In genomic region chr11:65503606-65503922, GRCh38 we compare ENCODE assay signal across 9 cellular contexts. TPM values are rescaled to one million over a fixed set of nuclear protein-coding genes. Genes with fewer than 3 reads are reported as not detected.
A peak's percentile ranks its signal among the peaks of the same experiment; 100 is the strongest.
DNase-seq lines count a peak whose midpoint lies in the region; ATAC-seq and TF ChIP-seq lines count a peak whose summit lies in the region.
"Had no signal": no experiment of that assay in that cellular context is flagged by ENCODE, and none has a peak within 500 bp of the region (broad histone marks: within the 10 kb centered on the region; RNA-seq: fewer than 3 reads in every experiment).

No MANE protein-coding gene starts in this region.

- no peak overlapping the region for H2BK12ac ChIP-seq in neuronal stem cell (ENCODE audit: low read length)

- H3K9ac ChIP-seq in endodermal cell (ENCODE audit: extremely low read depth, low read length, poor library complexity, severe bottlenecking) (peak overlapping the region; percentile 100), neuronal stem cell (ENCODE audit: low read depth, low read length, poor library complexity) (no peak overlapping the region)

- no peaks in the 10 kb centered on the region for H3K9me3 Mint-ChIP-seq in CD8-positive, alpha-beta T cell
- no peaks in the 10 kb centered on the region for H3K9me3 Mint-ChIP-seq in endodermal cell
- H3K9me3 Mint-ChIP-seq: stimulated activated naive B cell treated with anti-CD40 and anti-IgM and Interleukin-4, amounts not matched to agents 10 μg/mL and 1 μg/mL and 100 μg/mL, for 72 hours had no signal

- no peak overlapping the region for H3K4me3 Mint-ChIP-seq in CD8-positive, alpha-beta T cell
- H3K4me3 Mint-ChIP-seq in endodermal cell, result no peak overlapping the region

- peak overlapping the region; percentile 72 for H3K4me3 ChIP-seq in CD8-positive, alpha-beta T cell (ENCODE audit: low read depth, low read length)
- H3K4me3 ChIP-seq in endodermal cell (ENCODE audit: low read length) (peak overlapping the region; percentile 97), neuronal stem cell (ENCODE audit: low read length in 2 of 2) (peak overlapping the region; percentile 72 to 77)

- peak overlapping the region; percentile 99 for H3K27ac ChIP-seq in CD8-positive, alpha-beta T cell (ENCODE audit: low read depth, low read length)
- H3K27ac ChIP-seq in endodermal cell (ENCODE audit: low read depth, low read length), result no peak overlapping the region
- no peak overlapping the region for H3K27ac ChIP-seq in neuronal stem cell (replicated peaks; ENCODE audit: low read length)

- POLR2A ChIA-PET in CD8-positive, alpha-beta T cell (lab: Charles Lee), result interaction anchor here (1.1 to 18.0 kb wide), 9 partner anchors 11 to 759 kb away, joined by 3 to 1786 read pairs (median 68); partner anchors contain the start of genes FRMD8, NEAT1, SCYL1 and SLC25A45

- no peak overlapping the region for H3K4me2 ChIP-seq in neuronal stem cell (ENCODE audit: insufficient read depth, low read length, poor library complexity, severe bottlenecking)

- ATAC-seq in CD8-positive, alpha-beta T cell, result no peak
- ATAC-seq: stimulated activated naive B cell treated with anti-CD40 and anti-IgM and Interleukin-4, amounts not matched to agents 10 μg/mL and 1 μg/mL and 100 μg/mL, for 72 hours had no signal

- H2BK5ac ChIP-seq in neuronal stem cell (ENCODE audit: low read length), result no peak overlapping the region

- H3K36me3 ChIP-seq in CD8-positive, alpha-beta T cell (ENCODE audit: insufficient read depth, low read length), result peaks cover 58% of the 10 kb centered on the region
- H3K36me3 ChIP-seq in endodermal cell (ENCODE audit: control insufficient read depth, insufficient read depth, low read length), result peaks cover 68% of the 10 kb centered on the region
- H3K36me3 ChIP-seq in neuronal stem cell (replicated peaks in 1 of 2; ENCODE audit: control insufficient read depth in 2 of 2, insufficient read depth in 2 of 2, low read length in 2 of 2), result peaks cover 46 to 74% of the 10 kb centered on the region in 2 donors

- peaks cover 36% of the 10 kb centered on the region for H3K4me1 ChIP-seq in CD8-positive, alpha-beta T cell (ENCODE audit: insufficient read depth, low read length)
- H3K4me1 ChIP-seq in endodermal cell (ENCODE audit: control insufficient read depth, insufficient read depth, low read length) (no peaks in the 10 kb centered on the region), neuronal stem cell (ENCODE audit: control insufficient read depth in 2 of 2, insufficient read depth in 1 of 2, low read depth in 1 of 2, low read length in 2 of 2) (peaks cover 2 to 10% of the 10 kb centered on the region in 2 donors)

- intact Hi-C loops in CD8-positive, alpha-beta T cell (cut with DNase I, micrococcal nuclease), result no loop called here

- no peak overlapping the region for H4K91ac ChIP-seq in neuronal stem cell (ENCODE audit: low read depth, low read length, poor library complexity)

- CTCF ChIA-PET in CD8-positive, alpha-beta T cell (lab: Charles Lee), result interaction anchor here (0.7 to 8.4 kb wide), 3 partner anchors 32 to 83 kb away, joined by 3 to 229 read pairs (median 4); partner anchors contain the start of gene NEAT1

- no peak overlapping the region for H3K14ac ChIP-seq in neuronal stem cell (ENCODE audit: low read length)

- H3K23ac ChIP-seq in neuronal stem cell (ENCODE audit: low read depth, low read length, poor library complexity), result no peak overlapping the region

- H2AFZ ChIP-seq in neuronal stem cell (ENCODE audit: low read length), result no peak overlapping the region

- DNase-seq in CD8-positive, alpha-beta T cell, result no peak
- DNase-seq in NCI-H69 (lab: John Stamatoyannopoulos, UW), result peak; percentile 61
- DNase-seq in endodermal cell, result no peak
- no peak for DNase-seq in neuronal stem cell (ENCODE audit: low spot score)
- DNase-seq in NCI-H128 (lab: John Stamatoyannopoulos, UW; ENCODE audit: unreplicated experiment), result no peak
- DNase-seq in middle frontal gyrus (ENCODE audit: extremely low spot score, low spot score), result no peak
- DNase-seq in NCI-H1105 (lab: John Stamatoyannopoulos, UW), result no peak
- DNase-seq in NCI-H774 (lab: John Stamatoyannopoulos, UW), result no peak
- DNase-seq: stimulated activated naive B cell treated with anti-CD40 and anti-IgM and Interleukin-4, amounts not matched to agents 10 μg/mL and 1 μg/mL and 100 μg/mL, for 72 hours had no signal

- TF ChIP-seq CTCF in CD8-positive, alpha-beta T cell (IDR thresholded peaks at IDR 0.05), result no peak
- no peak for TF ChIP-seq CTCF in endodermal cell (conservative IDR thresholded peaks at IDR 0.05)

- peaks cover 36% of the 10 kb centered on the region for H3K36me3 Mint-ChIP-seq in CD8-positive, alpha-beta T cell
- H3K36me3 Mint-ChIP-seq in endodermal cell (ENCODE audit: low read depth), result peaks cover 33% of the 10 kb centered on the region

- no peak overlapping the region for H2BK15ac ChIP-seq in neuronal stem cell (ENCODE audit: low read length)

- 40 to 50% methylated on average over 1 to 3 of the region's 3 CpGs for WGBS in endodermal cell (ENCODE audit: insufficient coverage in 1 of 2, insufficient read length in 1 of 2), 2 experiments
- WGBS in neuronal stem cell (ENCODE audit: extremely low coverage in 2 of 2, insufficient read length in 2 of 2, insufficient replicate concordance in 1 of 2), 2 donors, result no CpG with 5 or more reads among the region's 3 CpGs

- H2BK120ac ChIP-seq in neuronal stem cell (ENCODE audit: low read depth, low read length), result no peak overlapping the region

- no peak overlapping the region for H4K8ac ChIP-seq in neuronal stem cell (ENCODE audit: low read depth, low read length)

- no peak overlapping the region for H3K18ac ChIP-seq in neuronal stem cell (ENCODE audit: low read length)

- no peaks in the 10 kb centered on the region for H3K27me3 ChIP-seq in CD8-positive, alpha-beta T cell (ENCODE audit: insufficient read depth, low read length)
- H3K27me3 ChIP-seq in endodermal cell (ENCODE audit: control insufficient read depth, insufficient read depth, low read length, poor library complexity, severe bottlenecking) (no peaks in the 10 kb centered on the region), neuronal stem cell (ENCODE audit: control insufficient read depth in 3 of 3, insufficient read depth in 3 of 3, low read depth in 1 of 3, low read length in 3 of 3) (no peaks in the 10 kb centered on the region)

- peak overlapping the region; percentile 75 for H3K27ac Mint-ChIP-seq in CD8-positive, alpha-beta T cell
- H3K27ac Mint-ChIP-seq in endodermal cell, result peak overlapping the region; percentile 80
- H3K27ac Mint-ChIP-seq: stimulated activated naive B cell treated with anti-CD40 and anti-IgM and Interleukin-4, amounts not matched to agents 10 μg/mL and 1 μg/mL and 100 μg/mL, for 72 hours had no signal

- no peak overlapping the region for H3K4ac ChIP-seq in neuronal stem cell (ENCODE audit: low read length)

- no peak overlapping the region for H2AK5ac ChIP-seq in neuronal stem cell (ENCODE audit: low read depth, low read length)

- peaks cover 43% of the 10 kb centered on the region for H3K4me1 Mint-ChIP-seq in CD8-positive, alpha-beta T cell (ENCODE audit: low read depth)
- peaks cover 27% of the 10 kb centered on the region for H3K4me1 Mint-ChIP-seq in endodermal cell

- H3K79me1 ChIP-seq in neuronal stem cell (ENCODE audit: low read depth, low read length), result no peaks in the 10 kb centered on the region

- H3K9me3 ChIP-seq in CD8-positive, alpha-beta T cell (ENCODE audit: low read length), result no peaks in the 10 kb centered on the region
- H3K9me3 ChIP-seq in endodermal cell (ENCODE audit: control insufficient read depth, low read length) (no peaks in the 10 kb centered on the region), neuronal stem cell (replicated peaks in 1 of 2; ENCODE audit: control insufficient read depth in 2 of 2, insufficient read depth in 1 of 2, low read depth in 1 of 2, low read length in 2 of 2) (no peaks in the 10 kb centered on the region)

- H3K27me3 Mint-ChIP-seq in CD8-positive, alpha-beta T cell (ENCODE audit: low read depth), result no peaks in the 10 kb centered on the region
- H3K27me3 Mint-ChIP-seq in endodermal cell (ENCODE audit: insufficient read depth), result no peaks in the 10 kb centered on the region
- H3K27me3 Mint-ChIP-seq: stimulated activated naive B cell treated with anti-CD40 and anti-IgM and Interleukin-4, amounts not matched to agents 10 μg/mL and 1 μg/mL and 100 μg/mL, for 72 hours had no signal

RNA-seq across cellular contexts. Expression of gene MALAT1, which starts 4.7 kb away (rescaled TPM):
- over 10,000 TPM; 25,886 to 26,729 TPM for total RNA-seq in CD8-positive, alpha-beta T cell
- 1,000 to 10,000 TPM; 5,233 to 6,894 TPM for total RNA-seq in endodermal cell
- 1,429 TPM for polyA plus RNA-seq in endodermal cell (2013, experiment 1 of 2)
- 1,867 TPM for polyA plus RNA-seq in endodermal cell (2013, experiment 2 of 2)
- polyA plus RNA-seq in neuronal stem cell (2013, experiment 1 of 2), result 502 TPM
- polyA plus RNA-seq in neuronal stem cell (2013, experiment 2 of 2), result 539 TPM

RNA-seq across cellular contexts. Expression of gene SCYL1, which starts 21.3 kb away (rescaled TPM):
- total RNA-seq in CD8-positive, alpha-beta T cell, result 10 to 100 TPM; 55.8 to 60.4 TPM
- total RNA-seq in endodermal cell, result 10 to 100 TPM; 62.9 to 67.4 TPM
- 54.0 TPM for polyA plus RNA-seq in endodermal cell (2013, experiment 1 of 2)
- polyA plus RNA-seq in endodermal cell (2013, experiment 2 of 2), result 51.0 TPM
- 43.8 TPM for polyA plus RNA-seq in neuronal stem cell (2013, experiment 1 of 2)
- 47.1 TPM for polyA plus RNA-seq in neuronal stem cell (2013, experiment 2 of 2)

RNA-seq across cellular contexts. Expression of gene LTBP3, which starts 54.6 kb away (rescaled TPM):
- 100 to 1,000 TPM; 231 to 246 TPM for total RNA-seq in CD8-positive, alpha-beta T cell
- total RNA-seq in endodermal cell, result 10 to 100 TPM; 19.7 to 24.2 TPM
- 23.3 TPM for polyA plus RNA-seq in endodermal cell (2013, experiment 1 of 2)
- polyA plus RNA-seq in endodermal cell (2013, experiment 2 of 2), result 23.8 TPM
- polyA plus RNA-seq in neuronal stem cell (2013, experiment 1 of 2), result 8.7 TPM
- polyA plus RNA-seq in neuronal stem cell (2013, experiment 2 of 2), result 8.6 TPM

Comparison
In these comparisons a context has a peak if more than half of its experiments do, and no peak if none do; other contexts are left out.
1. RNA of gene LTBP3, which starts 54.6 kb away (total RNA-seq): 231 to 246 TPM in CD8-positive, alpha-beta T cell; 19.7 to 24.2 TPM in endodermal cell; every median in the first group is over 4 times any median in the second.
2. Peak in every context shown above with its lines, with median percentiles within 50 percentile points of each other: H3K4me3 ChIP-seq.